In the genomic region with DNA sequence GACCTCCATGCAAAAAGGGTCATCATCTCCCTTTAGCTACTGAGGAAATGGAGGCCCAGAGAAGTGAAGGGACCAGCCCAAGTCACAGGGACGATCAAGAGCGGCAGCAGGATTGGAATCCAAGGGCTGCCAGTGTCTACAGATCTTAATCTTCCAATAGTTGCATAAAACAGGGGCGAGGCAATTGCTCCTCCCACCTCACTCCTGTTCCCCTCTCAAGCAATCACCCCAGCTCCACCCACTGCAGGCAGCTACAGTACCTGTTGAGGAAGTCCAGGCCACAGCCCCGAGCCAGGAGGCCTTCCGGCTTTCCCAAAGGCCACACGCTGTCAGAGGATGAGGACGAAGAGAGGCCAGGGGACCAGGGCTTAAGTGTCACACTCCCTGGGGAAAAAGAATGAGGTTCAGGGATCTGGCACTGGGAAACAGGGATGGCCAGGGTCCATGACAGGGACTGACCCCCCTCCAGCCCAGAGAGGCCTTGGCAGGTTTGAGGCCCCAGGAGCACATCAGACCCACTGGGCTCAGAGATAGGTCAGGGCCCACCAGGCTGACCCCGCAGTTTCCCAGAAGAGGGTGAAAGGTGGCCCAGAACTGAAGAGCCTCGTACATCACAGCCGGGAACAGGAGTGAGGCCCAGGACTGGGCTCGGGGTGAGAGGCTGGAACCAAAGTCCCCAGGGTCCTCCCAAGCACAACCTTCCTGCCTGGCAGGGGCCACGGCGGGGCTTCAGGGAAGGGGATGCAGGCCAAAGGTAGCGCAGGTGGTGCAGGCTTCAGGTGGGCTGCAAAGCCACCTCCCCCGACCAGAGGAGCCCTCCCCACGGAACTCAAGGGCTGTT, we compare ENCODE assay signal across 1 cellular context.
TF ChIP-seq lines count a peak whose summit lies in the region.

No MANE protein-coding gene starts in this region.

TF ChIP-seq in HepG2, 621 proteins besides CTCF, POLR2A, EP300 and RAD21 (continued from another document and continues in another):
- TF ChIP-seq ZNF354B (CRISPR knock-in tag; IDR thresholded peaks at IDR 0.05) (no peak), SUZ12 (IDR thresholded peaks at IDR 0.05; ENCODE audit: low read depth, low read length) (no peak), ZNF225 (CRISPR knock-in tag; IDR thresholded peaks at IDR 0.05) (no peak), ZNF616 (CRISPR knock-in tag; IDR thresholded peaks at IDR 0.05; ENCODE audit: low read depth) (no peak), ZNF138 (CRISPR knock-in tag; IDR thresholded peaks at IDR 0.05; ENCODE audit: low read depth) (no peak), RFX3 (CRISPR knock-in tag; IDR thresholded peaks at IDR 0.05) (no peak), ZNF777 (CRISPR knock-in tag; IDR thresholded peaks at IDR 0.05) (peak; percentile 64; the same call in 1 of the 2 replicates), KAT8 (CRISPR knock-in tag; IDR thresholded peaks at IDR 0.05) (no peak), ESRRA (CRISPR knock-in tag; IDR thresholded peaks at IDR 0.05; ENCODE audit: low read depth) (no peak), ZNF572 (CRISPR knock-in tag; IDR thresholded peaks at IDR 0.05) (no peak), FOSL2 (CRISPR knock-in tag; IDR thresholded peaks at IDR 0.05) (peak; percentile 12; the same call in 1 of the 2 replicates), ZNF496 (CRISPR knock-in tag; IDR thresholded peaks at IDR 0.05; ENCODE audit: insufficient replicate concordance) (no peak), ZNF136 (CRISPR knock-in tag; IDR thresholded peaks at IDR 0.05; ENCODE audit: low read depth) (peak; percentile 47; the same call in 1 of the 2 replicates), MEIS1 (CRISPR knock-in tag; IDR thresholded peaks at IDR 0.05; ENCODE audit: borderline replicate concordance) (no peak), ZNF841 (CRISPR knock-in tag; IDR thresholded peaks at IDR 0.05; ENCODE audit: borderline replicate concordance) (no peak), GATAD2A (CRISPR knock-in tag; IDR thresholded peaks at IDR 0.05) (0 out of 2 replicates have a peak, but pooled peaks have one; percentile 34), TEAD2 (CRISPR knock-in tag; IDR thresholded peaks at IDR 0.05) (no peak), CENPX (CRISPR knock-in tag; IDR thresholded peaks at IDR 0.05) (no peak), HES4 (CRISPR knock-in tag; IDR thresholded peaks at IDR 0.05; ENCODE audit: borderline replicate concordance) (no peak), RBAK (CRISPR knock-in tag; IDR thresholded peaks at IDR 0.05) (no peak), RARA (CRISPR knock-in tag; IDR thresholded peaks at IDR 0.05) (no peak), ZMYM2 (CRISPR knock-in tag; IDR thresholded peaks at IDR 0.05) (no peak; the same call in 1 of the 2 replicates), SP5 (CRISPR knock-in tag; IDR thresholded peaks at IDR 0.05; ENCODE audit: borderline replicate concordance, low read depth) (peak; percentile 92), NR2F1 (CRISPR knock-in tag; IDR thresholded peaks at IDR 0.05) (no peak), NFIB (CRISPR knock-in tag; IDR thresholded peaks at IDR 0.05; ENCODE audit: borderline replicate concordance) (no peak), ZNF256 (CRISPR knock-in tag; conservative IDR thresholded peaks at IDR 0.05) (no peak), WIZ (CRISPR knock-in tag; IDR thresholded peaks at IDR 0.05) (no peak; the same call in 1 of the 2 replicates), ZSCAN31 (CRISPR knock-in tag; IDR thresholded peaks at IDR 0.05; ENCODE audit: low read depth) (no peak), ZNF761 (CRISPR knock-in tag; conservative IDR thresholded peaks at IDR 0.05) (peak; percentile 86), ZIK1 (CRISPR knock-in tag; IDR thresholded peaks at IDR 0.05; ENCODE audit: borderline replicate concordance, low read depth) (0 out of 2 replicates have a peak, but pooled peaks have one; percentile 22)
- TF ChIP-seq, protein P1, sequence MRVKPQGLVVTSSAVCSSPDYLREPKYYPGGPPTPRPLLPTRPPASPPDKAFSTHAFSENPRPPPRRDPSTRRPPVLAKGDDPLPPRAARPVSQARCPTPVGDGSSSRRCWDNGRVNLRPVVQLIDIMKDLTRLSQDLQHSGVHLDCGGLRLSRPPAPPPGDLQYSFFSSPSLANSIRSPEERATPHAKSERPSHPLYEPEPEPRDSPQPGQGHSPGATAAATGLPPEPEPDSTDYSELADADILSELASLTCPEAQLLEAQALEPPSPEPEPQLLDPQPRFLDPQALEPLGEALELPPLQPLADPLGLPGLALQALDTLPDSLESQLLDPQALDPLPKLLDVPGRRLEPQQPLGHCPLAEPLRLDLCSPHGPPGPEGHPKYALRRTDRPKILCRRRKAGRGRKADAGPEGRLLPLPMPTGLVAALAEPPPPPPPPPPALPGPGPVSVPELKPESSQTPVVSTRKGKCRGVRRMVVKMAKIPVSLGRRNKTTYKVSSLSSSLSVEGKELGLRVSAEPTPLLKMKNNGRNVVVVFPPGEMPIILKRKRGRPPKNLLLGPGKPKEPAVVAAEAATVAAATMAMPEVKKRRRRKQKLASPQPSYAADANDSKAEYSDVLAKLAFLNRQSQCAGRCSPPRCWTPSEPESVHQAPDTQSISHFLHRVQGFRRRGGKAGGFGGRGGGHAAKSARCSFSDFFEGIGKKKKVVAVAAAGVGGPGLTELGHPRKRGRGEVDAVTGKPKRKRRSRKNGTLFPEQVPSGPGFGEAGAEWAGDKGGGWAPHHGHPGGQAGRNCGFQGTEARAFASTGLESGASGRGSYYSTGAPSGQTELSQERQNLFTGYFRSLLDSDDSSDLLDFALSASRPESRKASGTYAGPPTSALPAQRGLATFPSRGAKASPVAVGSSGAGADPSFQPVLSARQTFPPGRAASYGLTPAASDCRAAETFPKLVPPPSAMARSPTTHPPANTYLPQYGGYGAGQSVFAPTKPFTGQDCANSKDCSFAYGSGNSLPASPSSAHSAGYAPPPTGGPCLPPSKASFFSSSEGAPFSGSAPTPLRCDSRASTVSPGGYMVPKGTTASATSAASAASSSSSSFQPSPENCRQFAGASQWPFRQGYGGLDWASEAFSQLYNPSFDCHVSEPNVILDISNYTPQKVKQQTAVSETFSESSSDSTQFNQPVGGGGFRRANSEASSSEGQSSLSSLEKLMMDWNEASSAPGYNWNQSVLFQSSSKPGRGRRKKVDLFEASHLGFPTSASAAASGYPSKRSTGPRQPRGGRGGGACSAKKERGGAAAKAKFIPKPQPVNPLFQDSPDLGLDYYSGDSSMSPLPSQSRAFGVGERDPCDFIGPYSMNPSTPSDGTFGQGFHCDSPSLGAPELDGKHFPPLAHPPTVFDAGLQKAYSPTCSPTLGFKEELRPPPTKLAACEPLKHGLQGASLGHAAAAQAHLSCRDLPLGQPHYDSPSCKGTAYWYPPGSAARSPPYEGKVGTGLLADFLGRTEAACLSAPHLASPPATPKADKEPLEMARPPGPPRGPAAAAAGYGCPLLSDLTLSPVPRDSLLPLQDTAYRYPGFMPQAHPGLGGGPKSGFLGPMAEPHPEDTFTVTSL (CRISPR knock-in tag; IDR thresholded peaks at IDR 0.05; ENCODE audit: borderline replicate concordance), result no peak
- TF ChIP-seq, protein P2, sequence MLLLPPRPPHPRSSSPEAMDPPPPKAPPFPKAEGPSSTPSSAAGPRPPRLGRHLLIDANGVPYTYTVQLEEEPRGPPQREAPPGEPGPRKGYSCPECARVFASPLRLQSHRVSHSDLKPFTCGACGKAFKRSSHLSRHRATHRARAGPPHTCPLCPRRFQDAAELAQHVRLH (CRISPR knock-in tag; IDR thresholded peaks at IDR 0.05; ENCODE audit: borderline replicate concordance, low read depth), result no peak
- TF ChIP-seq, protein P3, sequence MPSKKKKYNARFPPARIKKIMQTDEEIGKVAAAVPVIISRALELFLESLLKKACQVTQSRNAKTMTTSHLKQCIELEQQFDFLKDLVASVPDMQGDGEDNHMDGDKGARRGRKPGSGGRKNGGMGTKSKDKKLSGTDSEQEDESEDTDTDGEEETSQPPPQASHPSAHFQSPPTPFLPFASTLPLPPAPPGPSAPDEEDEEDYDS (CRISPR knock-in tag; IDR thresholded peaks at IDR 0.05), result peak; percentile 29; the same call in 1 of the 2 replicates
- TF ChIP-seq, protein P4, sequence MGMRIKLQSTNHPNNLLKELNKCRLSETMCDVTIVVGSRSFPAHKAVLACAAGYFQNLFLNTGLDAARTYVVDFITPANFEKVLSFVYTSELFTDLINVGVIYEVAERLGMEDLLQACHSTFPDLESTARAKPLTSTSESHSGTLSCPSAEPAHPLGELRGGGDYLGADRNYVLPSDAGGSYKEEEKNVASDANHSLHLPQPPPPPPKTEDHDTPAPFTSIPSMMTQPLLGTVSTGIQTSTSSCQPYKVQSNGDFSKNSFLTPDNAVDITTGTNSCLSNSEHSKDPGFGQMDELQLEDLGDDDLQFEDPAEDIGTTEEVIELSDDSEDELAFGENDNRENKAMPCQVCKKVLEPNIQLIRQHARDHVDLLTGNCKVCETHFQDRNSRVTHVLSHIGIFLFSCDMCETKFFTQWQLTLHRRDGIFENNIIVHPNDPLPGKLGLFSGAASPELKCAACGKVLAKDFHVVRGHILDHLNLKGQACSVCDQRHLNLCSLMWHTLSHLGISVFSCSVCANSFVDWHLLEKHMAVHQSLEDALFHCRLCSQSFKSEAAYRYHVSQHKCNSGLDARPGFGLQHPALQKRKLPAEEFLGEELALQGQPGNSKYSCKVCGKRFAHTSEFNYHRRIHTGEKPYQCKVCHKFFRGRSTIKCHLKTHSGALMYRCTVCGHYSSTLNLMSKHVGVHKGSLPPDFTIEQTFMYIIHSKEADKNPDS (CRISPR knock-in tag; IDR thresholded peaks at IDR 0.05), result no peak
- TF ChIP-seq, protein P5, sequence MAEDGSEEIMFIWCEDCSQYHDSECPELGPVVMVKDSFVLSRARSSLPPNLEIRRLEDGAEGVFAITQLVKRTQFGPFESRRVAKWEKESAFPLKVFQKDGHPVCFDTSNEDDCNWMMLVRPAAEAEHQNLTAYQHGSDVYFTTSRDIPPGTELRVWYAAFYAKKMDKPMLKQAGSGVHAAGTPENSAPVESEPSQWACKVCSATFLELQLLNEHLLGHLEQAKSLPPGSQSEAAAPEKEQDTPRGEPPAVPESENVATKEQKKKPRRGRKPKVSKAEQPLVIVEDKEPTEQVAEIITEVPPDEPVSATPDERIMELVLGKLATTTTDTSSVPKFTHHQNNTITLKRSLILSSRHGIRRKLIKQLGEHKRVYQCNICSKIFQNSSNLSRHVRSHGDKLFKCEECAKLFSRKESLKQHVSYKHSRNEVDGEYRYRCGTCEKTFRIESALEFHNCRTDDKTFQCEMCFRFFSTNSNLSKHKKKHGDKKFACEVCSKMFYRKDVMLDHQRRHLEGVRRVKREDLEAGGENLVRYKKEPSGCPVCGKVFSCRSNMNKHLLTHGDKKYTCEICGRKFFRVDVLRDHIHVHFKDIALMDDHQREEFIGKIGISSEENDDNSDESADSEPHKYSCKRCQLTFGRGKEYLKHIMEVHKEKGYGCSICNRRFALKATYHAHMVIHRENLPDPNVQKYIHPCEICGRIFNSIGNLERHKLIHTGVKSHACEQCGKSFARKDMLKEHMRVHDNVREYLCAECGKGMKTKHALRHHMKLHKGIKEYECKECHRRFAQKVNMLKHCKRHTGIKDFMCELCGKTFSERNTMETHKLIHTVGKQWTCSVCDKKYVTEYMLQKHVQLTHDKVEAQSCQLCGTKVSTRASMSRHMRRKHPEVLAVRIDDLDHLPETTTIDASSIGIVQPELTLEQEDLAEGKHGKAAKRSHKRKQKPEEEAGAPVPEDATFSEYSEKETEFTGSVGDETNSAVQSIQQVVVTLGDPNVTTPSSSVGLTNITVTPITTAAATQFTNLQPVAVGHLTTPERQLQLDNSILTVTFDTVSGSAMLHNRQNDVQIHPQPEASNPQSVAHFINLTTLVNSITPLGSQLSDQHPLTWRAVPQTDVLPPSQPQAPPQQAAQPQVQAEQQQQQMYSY (CRISPR knock-in tag; IDR thresholded peaks at IDR 0.05), result peak; percentile 63; the same call in 1 of the 2 replicates
- TF ChIP-seq, protein P6, sequence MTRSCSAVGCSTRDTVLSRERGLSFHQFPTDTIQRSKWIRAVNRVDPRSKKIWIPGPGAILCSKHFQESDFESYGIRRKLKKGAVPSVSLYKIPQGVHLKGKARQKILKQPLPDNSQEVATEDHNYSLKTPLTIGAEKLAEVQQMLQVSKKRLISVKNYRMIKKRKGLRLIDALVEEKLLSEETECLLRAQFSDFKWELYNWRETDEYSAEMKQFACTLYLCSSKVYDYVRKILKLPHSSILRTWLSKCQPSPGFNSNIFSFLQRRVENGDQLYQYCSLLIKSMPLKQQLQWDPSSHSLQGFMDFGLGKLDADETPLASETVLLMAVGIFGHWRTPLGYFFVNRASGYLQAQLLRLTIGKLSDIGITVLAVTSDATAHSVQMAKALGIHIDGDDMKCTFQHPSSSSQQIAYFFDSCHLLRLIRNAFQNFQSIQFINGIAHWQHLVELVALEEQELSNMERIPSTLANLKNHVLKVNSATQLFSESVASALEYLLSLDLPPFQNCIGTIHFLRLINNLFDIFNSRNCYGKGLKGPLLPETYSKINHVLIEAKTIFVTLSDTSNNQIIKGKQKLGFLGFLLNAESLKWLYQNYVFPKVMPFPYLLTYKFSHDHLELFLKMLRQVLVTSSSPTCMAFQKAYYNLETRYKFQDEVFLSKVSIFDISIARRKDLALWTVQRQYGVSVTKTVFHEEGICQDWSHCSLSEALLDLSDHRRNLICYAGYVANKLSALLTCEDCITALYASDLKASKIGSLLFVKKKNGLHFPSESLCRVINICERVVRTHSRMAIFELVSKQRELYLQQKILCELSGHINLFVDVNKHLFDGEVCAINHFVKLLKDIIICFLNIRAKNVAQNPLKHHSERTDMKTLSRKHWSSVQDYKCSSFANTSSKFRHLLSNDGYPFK (CRISPR knock-in tag; IDR thresholded peaks at IDR 0.05; ENCODE audit: borderline replicate concordance), result no peak; the same call in 1 of the 2 replicates
- TF ChIP-seq, protein P7, sequence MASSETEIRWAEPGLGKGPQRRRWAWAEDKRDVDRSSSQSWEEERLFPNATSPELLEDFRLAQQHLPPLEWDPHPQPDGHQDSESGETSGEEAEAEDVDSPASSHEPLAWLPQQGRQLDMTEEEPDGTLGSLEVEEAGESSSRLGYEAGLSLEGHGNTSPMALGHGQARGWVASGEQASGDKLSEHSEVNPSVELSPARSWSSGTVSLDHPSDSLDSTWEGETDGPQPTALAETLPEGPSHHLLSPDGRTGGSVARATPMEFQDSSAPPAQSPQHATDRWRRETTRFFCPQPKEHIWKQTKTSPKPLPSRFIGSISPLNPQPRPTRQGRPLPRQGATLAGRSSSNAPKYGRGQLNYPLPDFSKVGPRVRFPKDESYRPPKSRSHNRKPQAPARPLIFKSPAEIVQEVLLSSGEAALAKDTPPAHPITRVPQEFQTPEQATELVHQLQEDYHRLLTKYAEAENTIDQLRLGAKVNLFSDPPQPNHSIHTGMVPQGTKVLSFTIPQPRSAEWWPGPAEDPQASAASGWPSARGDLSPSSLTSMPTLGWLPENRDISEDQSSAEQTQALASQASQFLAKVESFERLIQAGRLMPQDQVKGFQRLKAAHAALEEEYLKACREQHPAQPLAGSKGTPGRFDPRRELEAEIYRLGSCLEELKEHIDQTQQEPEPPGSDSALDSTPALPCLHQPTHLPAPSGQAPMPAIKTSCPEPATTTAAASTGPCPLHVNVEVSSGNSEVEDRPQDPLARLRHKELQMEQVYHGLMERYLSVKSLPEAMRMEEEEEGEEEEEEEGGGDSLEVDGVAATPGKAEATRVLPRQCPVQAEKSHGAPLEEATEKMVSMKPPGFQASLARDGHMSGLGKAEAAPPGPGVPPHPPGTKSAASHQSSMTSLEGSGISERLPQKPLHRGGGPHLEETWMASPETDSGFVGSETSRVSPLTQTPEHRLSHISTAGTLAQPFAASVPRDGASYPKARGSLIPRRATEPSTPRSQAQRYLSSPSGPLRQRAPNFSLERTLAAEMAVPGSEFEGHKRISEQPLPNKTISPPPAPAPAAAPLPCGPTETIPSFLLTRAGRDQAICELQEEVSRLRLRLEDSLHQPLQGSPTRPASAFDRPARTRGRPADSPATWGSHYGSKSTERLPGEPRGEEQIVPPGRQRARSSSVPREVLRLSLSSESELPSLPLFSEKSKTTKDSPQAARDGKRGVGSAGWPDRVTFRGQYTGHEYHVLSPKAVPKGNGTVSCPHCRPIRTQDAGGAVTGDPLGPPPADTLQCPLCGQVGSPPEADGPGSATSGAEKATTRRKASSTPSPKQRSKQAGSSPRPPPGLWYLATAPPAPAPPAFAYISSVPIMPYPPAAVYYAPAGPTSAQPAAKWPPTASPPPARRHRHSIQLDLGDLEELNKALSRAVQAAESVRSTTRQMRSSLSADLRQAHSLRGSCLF (CRISPR knock-in tag; IDR thresholded peaks at IDR 0.05; ENCODE audit: borderline replicate concordance), result no peak
